Comparison of ENCODE assay signal across 8 cellular contexts in genomic region chr7:47945261-47946015, GRCh38. TPM values are rescaled to one million over a fixed set of nuclear protein-coding genes. Genes with fewer than 3 reads are reported as not detected.
DNase-seq lines count a peak whose midpoint lies in the region; ATAC-seq and TF ChIP-seq lines count a peak whose summit lies in the region.

No MANE protein-coding gene starts in this region.

- H3K9me3 Mint-ChIP-seq in activated T-helper 1 cell treated with anti-CD3 and anti-CD28 coated beads, Interleukin-12 subunit alpha, Interleukin-12 subunit beta, Interleukin-2, Interleukin-4 antibody, amounts not matched to agents 30 ng/mL and 10 ng/mL and 1 ng/mL, durations not matched to agents 14 hours and 24 hours and 36 hours, result no peaks in the 10 kb centered on the region

- H3K27ac Mint-ChIP-seq in activated T-helper 1 cell treated with anti-CD3 and anti-CD28 coated beads, Interleukin-12 subunit alpha, Interleukin-12 subunit beta, Interleukin-2, Interleukin-4 antibody, amounts not matched to agents 30 ng/mL and 10 ng/mL and 1 ng/mL, durations not matched to agents 14 hours and 24 hours and 36 hours, result no peak overlapping the region

- WGBS in upper lobe of left lung, 2 donors, result 44 to 48% methylated on average over 8 of the region's 8 CpGs

- H3K4me3 ChIP-seq in HL-60 (replicated peaks; ENCODE audit: insufficient read depth, low read length), result no peak overlapping the region
- H3K4me3 ChIP-seq in upper lobe of left lung, result no peak overlapping the region

- ATAC-seq in foreskin keratinocyte, result peak; percentile 34
- peak in 1 of 2 donors; percentile 69 for ATAC-seq in upper lobe of left lung (ENCODE audit: low FRiP score in 2 of 2)

- DNase-seq in activated gamma-delta T cell treated with Interleukin-2 at 50 U/mL for 16 hours, result peak; percentile 73
- no peak for DNase-seq in activated gamma-delta T cell (lab: John Stamatoyannopoulos, UW)
- DNase-seq in HL-60 (ENCODE audit: low read depth in 1 of 2, low spot score in 1 of 2), result peak in 1 of 2 experiments; percentile 57
- DNase-seq in RKO (ENCODE audit: low spot score), result peak; percentile 68
- peak; percentile 44 for DNase-seq in activated T-helper 1 cell treated with anti-CD3 and anti-CD28 coated beads, Interleukin-12 subunit alpha, Interleukin-12 subunit beta, Interleukin-2, Interleukin-4 antibody, amounts not matched to agents 30 ng/mL and 10 ng/mL and 1 ng/mL, durations not matched to agents 14 hours and 24 hours and 36 hours (ENCODE audit: low spot score)
- DNase-seq in foreskin keratinocyte, result peak in 1 of 2 donors; percentile 31
- peak; percentile 81 for DNase-seq in pons (ENCODE audit: low spot score)
- peak in 1 of 2 donors; percentile 74 for DNase-seq in upper lobe of left lung

- H3K27me3 ChIP-seq in HL-60 (ENCODE audit: insufficient read depth, poor library complexity, severe bottlenecking) (no peaks in the 10 kb centered on the region), foreskin keratinocyte (no peaks in the 10 kb centered on the region), upper lobe of left lung (no peaks in the 10 kb centered on the region)

- TF ChIP-seq EP300 in upper lobe of left lung (IDR thresholded peaks at IDR 0.05), result no peak

- TF ChIP-seq CTCF in HL-60 (IDR thresholded peaks at IDR 0.05; ENCODE audit: insufficient read depth, low read length) (peak; percentile 37), foreskin keratinocyte (conservative IDR thresholded peaks at IDR 0.05) (peak; percentile 84), upper lobe of left lung (IDR thresholded peaks at IDR 0.05) (peak; percentile 57 to 81 (median 71))

- H3K27me3 Mint-ChIP-seq in activated T-helper 1 cell treated with anti-CD3 and anti-CD28 coated beads, Interleukin-12 subunit alpha, Interleukin-12 subunit beta, Interleukin-2, Interleukin-4 antibody, amounts not matched to agents 30 ng/mL and 10 ng/mL and 1 ng/mL, durations not matched to agents 14 hours and 24 hours and 36 hours (ENCODE audit: insufficient read depth), result no peaks in the 10 kb centered on the region

- no peak for TF ChIP-seq POLR2A in upper lobe of left lung (IDR thresholded peaks at IDR 0.05)

- no peaks in the 10 kb centered on the region for H3K36me3 Mint-ChIP-seq in activated T-helper 1 cell treated with anti-CD3 and anti-CD28 coated beads, Interleukin-12 subunit alpha, Interleukin-12 subunit beta, Interleukin-2, Interleukin-4 antibody, amounts not matched to agents 30 ng/mL and 10 ng/mL and 1 ng/mL, durations not matched to agents 14 hours and 24 hours and 36 hours (ENCODE audit: low read depth)

- intact Hi-C loops in activated T-helper 1 cell treated with anti-CD3 and anti-CD28 coated beads, Interleukin-12 subunit alpha, Interleukin-12 subunit beta, Interleukin-2, Interleukin-4 antibody, amounts not matched to agents 30 ng/mL and 10 ng/mL and 1 ng/mL, durations not matched to agents 14 hours and 24 hours and 36 hours (cut with micrococcal nuclease), result loop anchor here (1.0 to 5.0 kb wide), 4 partner anchors 24 to 352 kb away; no protein-coding TSS in a partner anchor

- H3K4me3 Mint-ChIP-seq in activated T-helper 1 cell treated with anti-CD3 and anti-CD28 coated beads, Interleukin-12 subunit alpha, Interleukin-12 subunit beta, Interleukin-2, Interleukin-4 antibody, amounts not matched to agents 30 ng/mL and 10 ng/mL and 1 ng/mL, durations not matched to agents 14 hours and 24 hours and 36 hours, result no peak overlapping the region

- no peaks in the 10 kb centered on the region for H3K9me3 ChIP-seq in upper lobe of left lung

- no peaks in the 10 kb centered on the region for H3K4me1 Mint-ChIP-seq in activated T-helper 1 cell treated with anti-CD3 and anti-CD28 coated beads, Interleukin-12 subunit alpha, Interleukin-12 subunit beta, Interleukin-2, Interleukin-4 antibody, amounts not matched to agents 30 ng/mL and 10 ng/mL and 1 ng/mL, durations not matched to agents 14 hours and 24 hours and 36 hours (ENCODE audit: low read depth)

- no peaks in the 10 kb centered on the region for H3K36me3 ChIP-seq in upper lobe of left lung

- H3K4me1 ChIP-seq in foreskin keratinocyte (peaks cover 7% of the 10 kb centered on the region), upper lobe of left lung (peaks cover 18 to 35% (median 26%) of the 10 kb centered on the region in 4 donors)

- H3K27ac ChIP-seq in HL-60 (replicated peaks), result no peak overlapping the region
- H3K27ac ChIP-seq in foreskin keratinocyte, result no peak overlapping the region
- peak overlapping the region in 1 of 4 donors; percentile 46 for H3K27ac ChIP-seq in upper lobe of left lung

RNA-seq across cellular contexts. Expression of gene PKD1L1, which starts 2.8 kb away (rescaled TPM):
- 0.07 TPM in 1 of 2 replicates, not detected in the other for total RNA-seq in activated T-helper 1 cell treated with anti-CD3 and anti-CD28 coated beads, Interleukin-12 subunit alpha, Interleukin-12 subunit beta, Interleukin-2, Interleukin-4 antibody, amounts not matched to agents 30 ng/mL and 10 ng/mL and 1 ng/mL, durations not matched to agents 14 hours and 24 hours and 36 hours
- total RNA-seq in foreskin keratinocyte (0.03 and 0.07 TPM in 2 replicates), upper lobe of left lung (1 to 10 TPM in 2 of 6 donors, under 1 TPM in 4; 0.46 to 4.8 (median 0.75) TPM)
- polyA plus RNA-seq in foreskin keratinocyte, result 0.02 and 0.03 TPM in 2 replicates

RNA-seq across cellular contexts. Expression of gene HUS1, which starts 34.0 kb away (rescaled TPM):
- total RNA-seq in activated T-helper 1 cell treated with anti-CD3 and anti-CD28 coated beads, Interleukin-12 subunit alpha, Interleukin-12 subunit beta, Interleukin-2, Interleukin-4 antibody, amounts not matched to agents 30 ng/mL and 10 ng/mL and 1 ng/mL, durations not matched to agents 14 hours and 24 hours and 36 hours, result 34.4 and 36.4 TPM in 2 replicates
- total RNA-seq in foreskin keratinocyte (23.0 and 23.8 TPM in 2 replicates), upper lobe of left lung (10 to 100 TPM; 24.2 to 38.8 (median 26.7) TPM)
- 12.3 and 14.1 TPM in 2 replicates for polyA plus RNA-seq in foreskin keratinocyte
